In the genomic region with DNA sequence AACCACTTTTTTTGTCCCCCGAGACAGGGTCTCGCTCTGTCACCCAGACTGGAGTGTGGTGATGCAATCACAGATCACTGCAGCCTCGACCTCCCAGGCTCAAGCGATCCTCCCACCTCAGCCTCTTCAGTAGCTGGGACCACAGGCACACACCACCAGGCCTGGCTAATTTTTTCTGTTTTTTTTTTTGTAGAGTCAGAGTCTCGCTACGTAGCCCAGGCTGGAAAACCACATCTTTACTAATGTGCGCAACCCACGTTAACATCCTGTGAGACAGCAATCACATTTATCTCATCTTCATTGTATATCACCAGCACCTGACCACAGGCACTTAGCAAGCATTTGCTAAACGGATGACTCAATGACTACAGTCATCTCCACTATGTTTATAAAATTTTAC, we compare ENCODE assay signal across 8 cellular contexts.
A peak's percentile ranks its signal among the peaks of the same experiment; 100 is the strongest.
DNase-seq lines count a peak whose midpoint lies in the region; TF ChIP-seq lines count a peak whose summit lies in the region.

No MANE protein-coding gene starts in this region.

- no peak overlapping the region for H3K4me3 ChIP-seq in choroid plexus epithelial cell (ENCODE audit: low read depth, low read length)

- DNase-seq in HPDE6-E6E7 (ENCODE audit: extremely low spot score) (peak; percentile 33), choroid plexus epithelial cell (ENCODE audit: low read depth) (peak; percentile 70), SHP77 treated with DMSO at 0.1 percent for 48 hours (lab: John Stamatoyannopoulos, UW) (no peak), inferior parietal cortex (ENCODE audit: extremely low spot score) (no peak), G401 (ENCODE audit: low spot score) (no peak), cardiac septum (ENCODE audit: low spot score) (no peak)
- DNase-seq in activated CD4-positive, alpha-beta T cell treated with anti-CD3 and anti-CD28 coated beads, Interleukin-2, amount 50 U/mL, for 4 hours, result peak; percentile 34 to 48
- peak; percentile 56 for DNase-seq in stimulated activated CD8-positive, alpha-beta memory T cell treated with anti-CD3 and anti-CD28 coated beads, Interleukin-12 subunit alpha, Interleukin-12 subunit beta, amount 100 ng/mL, for 1 hour (ENCODE audit: low read depth)

- no peak for TF ChIP-seq CTCF in choroid plexus epithelial cell (conservative IDR thresholded peaks at IDR 0.05; ENCODE audit: low read depth, low read length)

- intact Hi-C loops in cardiac septum (cut with DNase I), result no loop called here

- in situ Hi-C loops in G401 (cut with HindIII; ENCODE audit: low sequenced_read_pairs), result no loop called here

Comparison
In these comparisons a context has a peak if more than half of its experiments do, and no peak if none do; other contexts are left out.
1. DNase-seq: peak in HPDE6-E6E7 (single experiment), activated CD4-positive, alpha-beta T cell treated with anti-CD3 and anti-CD28 coated beads, Interleukin-2, amount 50 U/mL, for 4 hours (2 of 2), choroid plexus epithelial cell (single experiment) and stimulated activated CD8-positive, alpha-beta memory T cell treated with anti-CD3 and anti-CD28 coated beads, Interleukin-12 subunit alpha, Interleukin-12 subunit beta, amount 100 ng/mL, for 1 hour (single experiment); none in SHP77 treated with DMSO at 0.1 percent for 48 hours (single experiment), inferior parietal cortex (single experiment), G401 (single experiment) and cardiac septum (single experiment).